Comparison of ENCODE assay signal across 1 cellular context in genomic region chr10:70041739-70042138, GRCh38. TPM values are rescaled to one million over a fixed set of nuclear protein-coding genes. Genes with fewer than 3 reads are reported as not detected.
"Had no signal": no experiment of that assay in that cellular context is flagged by ENCODE, and none has a peak within 500 bp of the region (broad histone marks: within the 10 kb centered on the region; RNA-seq: fewer than 3 reads in every experiment).

No MANE protein-coding gene starts in this region.

RNA-seq across cellular contexts. Expression of gene MACROH2A2, which starts 10.9 kb away (rescaled TPM):
- polyA plus RNA-seq: IgD-negative memory B cell had no signal
